ENCODE assay signal across 7 cellular contexts in genomic region chr12:132304866-132305265, GRCh38. TPM values are rescaled to one million over a fixed set of nuclear protein-coding genes. Genes with fewer than 3 reads are reported as not detected.
"Had no signal": no experiment of that assay in that cellular context is flagged by ENCODE, and none has a peak within 500 bp of the region (broad histone marks: within the 10 kb centered on the region; RNA-seq: fewer than 3 reads in every experiment).

No MANE protein-coding gene starts in this region.

RNA-seq across cellular contexts. Expression of gene GALNT9, which starts 24.5 kb away (rescaled TPM):
- total RNA-seq: left lobe of liver; left ventricle myocardium inferior; mammary epithelial cell; mesenteric fat pad; naive thymus-derived CD4-positive, alpha-beta T cell had no signal
- polyA plus RNA-seq: immature natural killer cell; keratinocyte; mammary epithelial cell; naive thymus-derived CD4-positive, alpha-beta T cell had no signal
